10 cellular contexts compared by ENCODE assay signal in genomic region chr15:63915888-63916731, GRCh38.
DNase-seq lines count a peak whose midpoint lies in the region; ATAC-seq and TF ChIP-seq lines count a peak whose summit lies in the region.
"Had no signal": no experiment of that assay in that cellular context is flagged by ENCODE, and none has a peak within 500 bp of the region (broad histone marks: within the 10 kb centered on the region; RNA-seq: fewer than 3 reads in every experiment).

No MANE protein-coding gene starts in this region.

- H3K27me3 ChIP-seq in HUES48 (ENCODE audit: control insufficient read depth, insufficient read depth, low read length) (no peaks in the 10 kb centered on the region), brain microvascular endothelial cell (replicated peaks) (no peaks in the 10 kb centered on the region)

- peaks cover 19% of the 10 kb centered on the region for H3K4me1 Mint-ChIP-seq in activated T-helper 2 cell treated with anti-CD3 and anti-CD28 coated beads, Interferon-gamma antibody, Interleukin-2, Interleukin-4, amounts not matched to agents 10 μg/mL and 5 μg/mL and 100 μg/mL, durations not matched to agents 14 hours and 24 hours and 36 hours (ENCODE audit: low read depth)

- no peak overlapping the region for H3K4me3 Mint-ChIP-seq in activated T-helper 2 cell treated with anti-CD3 and anti-CD28 coated beads, Interferon-gamma antibody, Interleukin-2, Interleukin-4, amounts not matched to agents 10 μg/mL and 5 μg/mL and 100 μg/mL, durations not matched to agents 14 hours and 24 hours and 36 hours (ENCODE audit: low read depth)
- H3K4me3 Mint-ChIP-seq: activated T-helper 17 cell treated with anti-CD3 and anti-CD28 coated beads, Interleukin-2, amount 50 U/mL, for 72 hours had no signal

- H3K27ac Mint-ChIP-seq in activated T-helper 2 cell treated with anti-CD3 and anti-CD28 coated beads, Interferon-gamma antibody, Interleukin-2, Interleukin-4, amounts not matched to agents 10 μg/mL and 5 μg/mL and 100 μg/mL, durations not matched to agents 14 hours and 24 hours and 36 hours, result no peak overlapping the region
- H3K27ac Mint-ChIP-seq: activated T-helper 17 cell treated with anti-CD3 and anti-CD28 coated beads, Interleukin-2, amount 50 U/mL, for 72 hours had no signal

- H3K4me1 ChIP-seq in HUES48 (ENCODE audit: control insufficient read depth, insufficient read depth, low read length), result peaks cover 23% of the 10 kb centered on the region

- peaks cover 9% of the 10 kb centered on the region for H3K27me3 Mint-ChIP-seq in activated T-helper 2 cell treated with anti-CD3 and anti-CD28 coated beads, Interferon-gamma antibody, Interleukin-2, Interleukin-4, amounts not matched to agents 10 μg/mL and 5 μg/mL and 100 μg/mL, durations not matched to agents 14 hours and 24 hours and 36 hours (ENCODE audit: low read depth)
- H3K27me3 Mint-ChIP-seq: activated T-helper 17 cell treated with anti-CD3 and anti-CD28 coated beads, Interleukin-2, amount 50 U/mL, for 72 hours had no signal

- intact Hi-C loops in activated T-helper 2 cell treated with anti-CD3 and anti-CD28 coated beads, Interferon-gamma antibody, Interleukin-2, Interleukin-4, amounts not matched to agents 10 μg/mL and 5 μg/mL and 100 μg/mL, durations not matched to agents 14 hours and 24 hours and 36 hours (cut with micrococcal nuclease), result no loop called here

- no peaks in the 10 kb centered on the region for H3K9me3 Mint-ChIP-seq in activated T-helper 2 cell treated with anti-CD3 and anti-CD28 coated beads, Interferon-gamma antibody, Interleukin-2, Interleukin-4, amounts not matched to agents 10 μg/mL and 5 μg/mL and 100 μg/mL, durations not matched to agents 14 hours and 24 hours and 36 hours
- H3K9me3 Mint-ChIP-seq: activated T-helper 17 cell treated with anti-CD3 and anti-CD28 coated beads, Interleukin-2, amount 50 U/mL, for 72 hours had no signal

- H3K36me3 Mint-ChIP-seq in activated T-helper 2 cell treated with anti-CD3 and anti-CD28 coated beads, Interferon-gamma antibody, Interleukin-2, Interleukin-4, amounts not matched to agents 10 μg/mL and 5 μg/mL and 100 μg/mL, durations not matched to agents 14 hours and 24 hours and 36 hours (ENCODE audit: low read depth), result no peaks in the 10 kb centered on the region

- H3K9me3 ChIP-seq in HUES48 (ENCODE audit: control insufficient read depth, insufficient read depth, low read length), result no peaks in the 10 kb centered on the region

- H3K4me3 ChIP-seq in AG09309 (ENCODE audit: control insufficient read depth, low read depth, low read length) (no peak overlapping the region), HUES48 (ENCODE audit: low read depth, low read length) (no peak overlapping the region), brain microvascular endothelial cell (ENCODE audit: low read depth, low read length) (no peak overlapping the region)

- H3K27ac ChIP-seq in HUES48 (ENCODE audit: low read depth, low read length) (peak overlapping the region; percentile 43), brain microvascular endothelial cell (no peak overlapping the region)
- H3K27ac ChIP-seq: KMS-11 had no signal

- ATAC-seq in HG03439 (IDR thresholded peaks at IDR 0.05; ENCODE audit: unreplicated experiment), result no peak
- ATAC-seq: activated T-helper 17 cell treated with anti-CD3 and anti-CD28 coated beads, Interleukin-2, amount 50 U/mL, for 72 hours had no signal

- in situ Hi-C loops in brain microvascular endothelial cell (cut with HindIII; ENCODE audit: low pct_ligation_motif_present, low sequenced_read_pairs), result no loop called here

- H3K9ac ChIP-seq in HUES48 (ENCODE audit: low read depth, low read length), result no peak overlapping the region
- H3K9ac ChIP-seq: KMS-11 had no signal

- H3K36me3 ChIP-seq in HUES48 (ENCODE audit: control insufficient read depth, insufficient read depth, low read length) (no peaks in the 10 kb centered on the region), brain microvascular endothelial cell (replicated peaks) (no peaks in the 10 kb centered on the region)

- TF ChIP-seq CTCF in AG09309 (IDR thresholded peaks at IDR 0.05; ENCODE audit: control insufficient read depth, insufficient read depth, low read depth, low read length, missing control alignments) (peak; percentile 60), brain microvascular endothelial cell (IDR thresholded peaks at IDR 0.05; ENCODE audit: low read depth, low read length, missing control alignments) (peak; percentile 76)

- no peak for DNase-seq in AG09309 (ENCODE audit: low read depth)
- no peak for DNase-seq in brain microvascular endothelial cell
- peak; percentile 23 to 36 for DNase-seq in lung microvascular endothelial cell (ENCODE audit: low read depth in 2 of 2)
- no peak for DNase-seq in NCI-H526 treated with DMSO at 0.1 percent for 48 hours (lab: John Stamatoyannopoulos, UW)
- DNase-seq in activated T-helper 2 cell treated with anti-CD3 and anti-CD28 coated beads, Interferon-gamma antibody, Interleukin-2, Interleukin-4, amounts not matched to agents 10 μg/mL and 5 μg/mL and 100 μg/mL, durations not matched to agents 14 hours and 24 hours and 36 hours (ENCODE audit: low spot score), result no peak
- DNase-seq in NK-92 treated with Interleukin-12 subunit alpha and Interleukin-12 subunit beta, amount 100 ng/mL, for 24 hours (lab: John Stamatoyannopoulos, UW), result no peak

Comparison
In these comparisons a context has a peak if more than half of its experiments do, and no peak if none do; other contexts are left out.
1. DNase-seq: peak in lung microvascular endothelial cell (2 of 2); none in AG09309 (single experiment), brain microvascular endothelial cell (single experiment), NCI-H526 treated with DMSO at 0.1 percent for 48 hours (single experiment), activated T-helper 2 cell treated with anti-CD3 and anti-CD28 coated beads, Interferon-gamma antibody, Interleukin-2, Interleukin-4, amounts not matched to agents 10 μg/mL and 5 μg/mL and 100 μg/mL, durations not matched to agents 14 hours and 24 hours and 36 hours (single experiment) and NK-92 treated with Interleukin-12 subunit alpha and Interleukin-12 subunit beta, amount 100 ng/mL, for 24 hours (single experiment).